ENCODE assay signal across 28 cellular contexts in the genomic region with DNA sequence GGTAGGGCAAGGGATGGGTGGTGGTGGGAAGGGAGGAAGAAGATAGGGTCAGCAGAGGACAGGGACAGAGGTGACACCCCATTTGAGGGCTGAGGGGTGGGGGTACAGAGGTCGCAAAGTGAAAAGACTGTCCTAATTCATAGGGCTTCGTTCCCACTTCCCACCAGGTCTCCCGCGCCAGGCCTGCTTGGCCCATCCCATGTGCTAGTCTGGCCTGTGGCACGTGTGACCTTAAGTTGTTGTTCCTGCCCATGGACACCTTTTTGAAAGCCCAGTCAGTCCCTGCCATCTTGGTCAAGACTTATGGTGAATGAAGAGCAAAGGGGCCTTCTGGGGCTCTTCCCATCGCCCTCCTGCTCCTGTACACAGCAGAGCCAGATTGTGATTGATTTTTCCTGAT.
"Had no signal": no experiment of that assay in that cellular context is flagged by ENCODE, and none has a peak within 500 bp of the region (broad histone marks: within the 10 kb centered on the region; RNA-seq: fewer than 3 reads in every experiment).

No MANE protein-coding gene starts in this region.

- FAIRE-seq: endothelial cell of umbilical vein had no signal

- H3K4me3 Mint-ChIP-seq: immature natural killer cell; natural killer cell; stimulated activated naive CD8-positive, alpha-beta T cell treated with anti-CD3 and anti-CD28 coated beads, Interleukin-15, amount 100 ng/mL, for 72 hours had no signal

- H3K27me3 Mint-ChIP-seq: type B pancreatic cell had no signal

- H3K27ac ChIP-seq: coronary artery, esophagus muscularis mucosa, foreskin keratinocyte, gastroesophageal sphincter, lower lobe of right lung, ovary, thyroid gland had no signal

- H3K27me3 ChIP-seq: esophagus muscularis mucosa, foreskin keratinocyte, gastroesophageal sphincter, ovary, thyroid gland had no signal

- H3K4me3 ChIP-seq: coronary artery, esophagus muscularis mucosa, gastroesophageal sphincter, lower lobe of right lung, ovary, smooth muscle cell, thyroid gland had no signal

- H3K9me3 Mint-ChIP-seq: immature natural killer cell; natural killer cell; stimulated activated naive CD8-positive, alpha-beta T cell treated with anti-CD3 and anti-CD28 coated beads, Interleukin-15, amount 100 ng/mL, for 72 hours; type B pancreatic cell had no signal

- H3K27ac Mint-ChIP-seq: immature natural killer cell, natural killer cell had no signal

- H3K36me3 Mint-ChIP-seq: immature natural killer cell, natural killer cell, type B pancreatic cell had no signal

- H3K4me1 Mint-ChIP-seq: immature natural killer cell had no signal

- H3K36me3 ChIP-seq: ovary had no signal

- H3K4me2 ChIP-seq: smooth muscle cell had no signal

- ATAC-seq: foreskin keratinocyte; gastroesophageal sphincter; left colon; left ventricle myocardium superior; lower lobe of right lung; natural killer cell; sciatic nerve; stimulated activated naive CD8-positive, alpha-beta T cell treated with anti-CD3 and anti-CD28 coated beads, Interleukin-15, amount 100 ng/mL, for 72 hours had no signal

- DNase-seq: dermis blood vessel endothelial cell; effector memory CD4-positive, alpha-beta T cell; foreskin keratinocyte; hypothalamus; immature natural killer cell; islet precursor cell; kidney glomerular epithelial cell; left ventricle myocardium superior; lower lobe of right lung; natural killer cell; occipital lobe; ovary; posterior cingulate gyrus; stimulated activated CD4-positive, alpha-beta T cell treated with anti-CD3 and anti-CD28 coated beads, Interleukin-12 subunit alpha, Interleukin-12 subunit beta, amount 100 ng/mL, for 4 hours; stimulated activated CD4-positive, alpha-beta T cell treated with anti-CD3 and anti-CD28 coated beads, Interleukin-1b, Interleukin-23, amount 100 ng/mL, for 48 hours; stimulated activated CD4-positive, alpha-beta T cell treated with anti-CD3 and anti-CD28 coated beads, Interleukin-4, amount 100 ng/mL, for 1 hour; stimulated activated CD8-positive, alpha-beta memory T cell treated with anti-CD3 and anti-CD28 coated beads, Interleukin-4, amount 100 ng/mL, for 48 hours; stimulated activated naive CD4-positive, alpha-beta T cell; stimulated activated naive CD8-positive, alpha-beta T cell treated with anti-CD3 and anti-CD28 coated beads, Interleukin-15, amount 100 ng/mL, for 72 hours; thyroid gland had no signal

- H3K9me3 ChIP-seq: esophagus muscularis mucosa, gastroesophageal sphincter, lower lobe of right lung, ovary, thyroid gland had no signal
